ENCODE assay signal across 1 cellular context in genomic region chr2:42974303-42974696, GRCh38.
TF ChIP-seq lines count a peak whose summit lies in the region.

No MANE protein-coding gene starts in this region.

TF ChIP-seq in A549, 52 proteins besides CTCF, POLR2A, EP300 and RAD21 (continued from another document):
- TF ChIP-seq KDM1A (IDR thresholded peaks at IDR 0.05; ENCODE audit: low read depth) = no peak
- TF ChIP-seq, protein P1, sequence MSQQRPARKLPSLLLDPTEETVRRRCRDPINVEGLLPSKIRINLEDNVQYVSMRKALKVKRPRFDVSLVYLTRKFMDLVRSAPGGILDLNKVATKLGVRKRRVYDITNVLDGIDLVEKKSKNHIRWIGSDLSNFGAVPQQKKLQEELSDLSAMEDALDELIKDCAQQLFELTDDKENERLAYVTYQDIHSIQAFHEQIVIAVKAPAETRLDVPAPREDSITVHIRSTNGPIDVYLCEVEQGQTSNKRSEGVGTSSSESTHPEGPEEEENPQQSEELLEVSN (IDR thresholded peaks at IDR 0.05; ENCODE audit: borderline replicate concordance, low read depth) = no peak
